Comparison of ENCODE assay signal across 2 cellular contexts in genomic region chr9:134680393-134681060, GRCh38.
TF ChIP-seq lines count a peak whose summit lies in the region.

No MANE protein-coding gene starts in this region.

TF ChIP-seq in liver, 16 proteins besides CTCF, POLR2A, EP300 and RAD21:
- TF ChIP-seq SP1 (IDR thresholded peaks at IDR 0.05) = no peak
- no peak for TF ChIP-seq HNF4A (conservative IDR thresholded peaks at IDR 0.05)
- TF ChIP-seq RXRA (IDR thresholded peaks at IDR 0.05) = no peak
- TF ChIP-seq NR2F2 (IDR thresholded peaks at IDR 0.05) = no peak
- TF ChIP-seq TAF1 (conservative IDR thresholded peaks at IDR 0.05) = no peak

TF ChIP-seq in HepG2, 621 proteins besides CTCF, POLR2A, EP300 and RAD21:
- TF ChIP-seq CEBPG (CRISPR knock-in tag; IDR thresholded peaks at IDR 0.05) (no peak), ZNF75D (CRISPR knock-in tag; IDR thresholded peaks at IDR 0.05; ENCODE audit: borderline replicate concordance) (no peak), ZNF318 (CRISPR knock-in tag; IDR thresholded peaks at IDR 0.05) (no peak), POLR2AphosphoS5 (IDR thresholded peaks at IDR 0.05; ENCODE audit: low read depth, low read length) (no peak), ZFP41 (CRISPR knock-in tag; IDR thresholded peaks at IDR 0.05; ENCODE audit: borderline replicate concordance) (no peak), ZNF703 (CRISPR knock-in tag; IDR thresholded peaks at IDR 0.05; ENCODE audit: borderline replicate concordance) (no peak), AHDC1 (CRISPR knock-in tag; IDR thresholded peaks at IDR 0.05; ENCODE audit: borderline replicate concordance) (no peak), TBL1XR1 (IDR thresholded peaks at IDR 0.05; ENCODE audit: borderline replicate concordance, low read length, partially characterized antibody) (no peak), ZUFSP (CRISPR knock-in tag; IDR thresholded peaks at IDR 0.05; ENCODE audit: borderline replicate concordance) (no peak)
